9 cellular contexts compared by ENCODE assay signal in genomic region chr6:89357390-89357789, GRCh38. TPM values are rescaled to one million over a fixed set of nuclear protein-coding genes. Genes with fewer than 3 reads are reported as not detected.
A peak's percentile ranks its signal among the peaks of the same experiment; 100 is the strongest.
DNase-seq lines count a peak whose midpoint lies in the region; ATAC-seq and TF ChIP-seq lines count a peak whose summit lies in the region.
"Had no signal": no experiment of that assay in that cellular context is flagged by ENCODE, and none has a peak within 500 bp of the region (broad histone marks: within the 10 kb centered on the region; RNA-seq: fewer than 3 reads in every experiment).

No MANE protein-coding gene starts in this region.

- H4K20me1 ChIP-seq in fibroblast of lung (ENCODE audit: control insufficient read depth, extremely low read depth, insufficient read depth, low read length) (no peaks in the 10 kb centered on the region), smooth muscle cell (ENCODE audit: low read depth) (no peaks in the 10 kb centered on the region)

- H2AFZ ChIP-seq in fibroblast of lung (ENCODE audit: low read length), result no peak overlapping the region
- no peak overlapping the region for H2AFZ ChIP-seq in smooth muscle cell (ENCODE audit: low read depth)

- H3K4me1 ChIP-seq in fibroblast of lung (ENCODE audit: control insufficient read depth, extremely low read depth, insufficient read depth, low read length) (no peaks in the 10 kb centered on the region), smooth muscle cell (ENCODE audit: low read depth) (peaks cover 17% of the 10 kb centered on the region), esophagus muscularis mucosa (peaks cover 0 to 9% (median 3%) of the 10 kb centered on the region in 4 donors)

- peak overlapping the region; percentile 41 for H3K4me2 ChIP-seq in fibroblast of lung (ENCODE audit: extremely low read depth, insufficient read depth, low read length)
- no peak overlapping the region for H3K4me2 ChIP-seq in smooth muscle cell

- H3K79me2 ChIP-seq in fibroblast of lung (ENCODE audit: control insufficient read depth, insufficient read depth, low read length) (peaks cover 1% of the 10 kb centered on the region), smooth muscle cell (ENCODE audit: low read depth) (peaks cover 1% of the 10 kb centered on the region)

- no peaks in the 10 kb centered on the region for H3K9me3 ChIP-seq in fibroblast of lung (ENCODE audit: control insufficient read depth, insufficient read depth, low read depth, low read length)
- H3K9me3 ChIP-seq in smooth muscle cell (replicated peaks; ENCODE audit: low read depth), result no peaks in the 10 kb centered on the region
- no peaks in the 10 kb centered on the region for H3K9me3 ChIP-seq in esophagus muscularis mucosa

- intact Hi-C loops in esophagus muscularis mucosa (cut with DNase I), result no loop called here

- H3K9ac ChIP-seq in fibroblast of lung (ENCODE audit: insufficient read depth, low read length) (no peak overlapping the region), smooth muscle cell (ENCODE audit: low read depth) (no peak overlapping the region)

- H3K27ac ChIP-seq in fibroblast of lung (ENCODE audit: insufficient read depth, low read length), result no peak overlapping the region
- no peak overlapping the region for H3K27ac ChIP-seq in smooth muscle cell (ENCODE audit: low read depth)
- H3K27ac ChIP-seq in esophagus muscularis mucosa (replicated peaks in 1 of 4), result no peak overlapping the region

- TF ChIP-seq CTCF in GM10266 (IDR thresholded peaks at IDR 0.05; ENCODE audit: control insufficient read depth, insufficient read depth, low read depth, missing control alignments) (no peak), GM20000 (IDR thresholded peaks at IDR 0.05; ENCODE audit: extremely low read depth, missing control alignments) (no peak), fibroblast of lung (conservative IDR thresholded peaks at IDR 0.05 in 1 of 2, IDR thresholded peaks at IDR 0.05 in 1 of 2; ENCODE audit: low read depth in 1 of 2, low read length in 2 of 2) (no peak), smooth muscle cell (IDR thresholded peaks at IDR 0.05; ENCODE audit: borderline replicate concordance, insufficient read depth, poor library complexity, severe bottlenecking) (no peak), esophagus muscularis mucosa (IDR thresholded peaks at IDR 0.05) (no peak)

- H3K27me3 ChIP-seq in fibroblast of lung (ENCODE audit: control insufficient read depth, insufficient read depth, low read length) (no peaks in the 10 kb centered on the region), smooth muscle cell (ENCODE audit: low read depth) (no peaks in the 10 kb centered on the region), esophagus muscularis mucosa (no peaks in the 10 kb centered on the region)

- no peak for TF ChIP-seq POLR2A in esophagus muscularis mucosa (IDR thresholded peaks at IDR 0.05; ENCODE audit: low read depth)

- WGBS in smooth muscle cell (ENCODE audit: low lambda C conversion rate), result 94% methylated on average over 3 of the region's 3 CpGs
- 56% methylated on average over 3 of the region's 3 CpGs for WGBS in esophagus muscularis mucosa

- H3K36me3 ChIP-seq in fibroblast of lung (ENCODE audit: control insufficient read depth, insufficient read depth, low read length) (no peaks in the 10 kb centered on the region), smooth muscle cell (ENCODE audit: low read depth) (no peaks in the 10 kb centered on the region), esophagus muscularis mucosa (no peaks in the 10 kb centered on the region)

- DNase-seq in GM10266 (ENCODE audit: extremely low spot score) (peak; percentile 41), GM20000 (ENCODE audit: low spot score) (peak; percentile 46), fibroblast of lung (ENCODE audit: low read depth in 2 of 2) (no peak), smooth muscle cell (lab: John Stamatoyannopoulos, UW; ENCODE audit: unreplicated experiment) (no peak), NCI-H2081 treated with DMSO at 0.1 percent for 48 hours (lab: John Stamatoyannopoulos, UW) (no peak), esophagus muscularis mucosa (ENCODE audit: extremely low spot score) (no peak), NCI-H146 (lab: John Stamatoyannopoulos, UW) (no peak)

- no peaks in the 10 kb centered on the region for H3F3A ChIP-seq in smooth muscle cell (ENCODE audit: low read depth)

- no peak for TF ChIP-seq EP300 in esophagus muscularis mucosa (IDR thresholded peaks at IDR 0.05)

- ATAC-seq in HG03558 (IDR thresholded peaks at IDR 0.05; ENCODE audit: extremely low read depth, unreplicated experiment), result peak; percentile 25

- no peak overlapping the region for H3K4me3 ChIP-seq in fibroblast of lung (replicated peaks in 1 of 4; ENCODE audit: control extremely low read depth in 1 of 4, insufficient read depth in 1 of 4, low read depth in 3 of 4, low read length in 4 of 4)
- H3K4me3 ChIP-seq in smooth muscle cell, result no peak overlapping the region
- H3K4me3 ChIP-seq in esophagus muscularis mucosa, result peak overlapping the region in 1 of 4 donors; percentile 24

RNA-seq across cellular contexts. Expression of gene UBE2J1, which starts 4.9 kb away (rescaled TPM):
- total RNA-seq in fibroblast of lung (22.6 and 27.6 TPM in 2 replicates), smooth muscle cell (130 and 131 TPM in 2 replicates), esophagus muscularis mucosa (10 to 100 TPM; 31.0 to 36.6 (median 33.6) TPM)
- polyA plus RNA-seq in fibroblast of lung (45.1 and 53.6 TPM in 2 replicates), smooth muscle cell (65.7 and 85.5 TPM in 2 replicates)
- 30.7 and 35.1 TPM in 2 replicates for polyA plus RNA-seq in fibroblast of lung (2012)
- polyA minus RNA-seq in fibroblast of lung (ENCODE audit: low replicate concordance), result 7.5 and 8.2 TPM in 2 replicates

RNA-seq across cellular contexts. Expression of gene GABRR2, which starts 42.3 kb away (rescaled TPM):
- total RNA-seq in fibroblast of lung (0.17 and 0.26 TPM in 2 replicates), smooth muscle cell (0.49 and 3.2 TPM in 2 replicates), esophagus muscularis mucosa (under 1 TPM in 3 of 4 donors, not detected in 1; 0.33 to 0.46 (median 0.45) TPM)
- polyA plus RNA-seq in fibroblast of lung (0.05 TPM in 2 replicates), smooth muscle cell (0.24 and 0.50 TPM in 2 replicates)
- 0.07 TPM in 1 of 2 replicates, not detected in the other for polyA plus RNA-seq in fibroblast of lung (2012)
- polyA minus RNA-seq in fibroblast of lung (ENCODE audit: low replicate concordance), result not detected in 2 replicates
- total RNA-seq: HT1080 had no signal

RNA-seq across cellular contexts. Expression of gene RRAGD, which starts 54.7 kb away (rescaled TPM):
- total RNA-seq in fibroblast of lung (1.8 TPM in 2 replicates), smooth muscle cell (2.7 and 3.5 TPM in 2 replicates), esophagus muscularis mucosa (10 to 100 TPM; 18.7 to 31.4 (median 19.9) TPM)
- polyA plus RNA-seq in fibroblast of lung (0.07 and 0.08 TPM in 2 replicates), smooth muscle cell (1.2 and 1.9 TPM in 2 replicates)
- 0.23 TPM in 1 of 2 replicates, not detected in the other for polyA plus RNA-seq in fibroblast of lung (2012)
- polyA minus RNA-seq in fibroblast of lung (ENCODE audit: low replicate concordance), result not detected in 2 replicates

Comparison
In these comparisons a context has a peak if more than half of its experiments do, and no peak if none do; other contexts are left out.
1. DNase-seq: peak in GM10266 (single experiment) and GM20000 (single experiment); none in fibroblast of lung (0 of 2), smooth muscle cell (single experiment), NCI-H2081 treated with DMSO at 0.1 percent for 48 hours (single experiment), esophagus muscularis mucosa (single experiment) and NCI-H146 (single experiment).